8 cellular contexts compared by ENCODE assay signal in the genomic region with DNA sequence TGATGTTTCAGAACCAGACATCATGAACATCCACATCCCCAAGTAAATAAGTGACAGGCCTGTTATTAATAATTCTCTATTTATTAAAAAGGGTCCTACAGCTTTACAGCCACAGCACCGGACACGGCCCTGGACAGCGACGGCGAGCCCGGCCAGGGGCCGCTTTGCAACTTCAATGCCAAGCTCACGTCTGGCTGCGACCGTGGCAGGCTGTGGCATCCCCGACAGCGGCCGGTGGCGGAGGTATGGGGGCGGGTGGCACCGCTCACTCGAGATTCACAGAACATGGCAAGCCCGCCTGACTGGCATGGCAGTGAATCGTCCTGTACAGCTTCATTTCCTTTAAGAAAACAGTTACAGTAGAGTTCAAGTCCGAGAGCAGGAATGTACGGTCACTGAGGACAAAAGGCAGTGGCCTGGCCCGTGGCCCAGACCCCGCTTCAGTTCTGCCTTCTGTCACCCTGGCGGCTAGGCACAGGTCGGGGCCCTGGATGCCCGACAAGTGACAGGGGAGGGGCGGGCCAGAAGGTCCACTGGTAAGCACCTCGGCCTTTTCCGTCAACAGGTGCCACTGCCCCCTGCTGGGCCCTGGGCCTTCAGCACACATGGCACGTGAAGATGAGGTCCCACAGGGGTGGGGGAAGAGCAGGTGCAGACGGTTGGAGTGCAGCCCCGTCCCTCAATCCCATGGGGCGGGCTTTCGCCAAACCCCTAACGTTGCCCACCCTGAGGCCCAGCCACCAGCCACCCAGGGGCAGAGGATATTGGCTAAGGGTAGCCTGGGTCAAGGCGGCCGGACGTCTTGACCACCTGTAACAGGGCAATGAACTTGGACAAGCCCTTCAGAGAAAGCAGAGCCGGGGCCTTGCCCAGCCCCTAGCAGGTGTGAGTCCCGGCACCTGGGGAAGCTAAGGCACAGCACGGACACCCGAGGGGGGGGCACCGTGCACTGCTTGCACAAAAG. TPM values are rescaled to one million over a fixed set of nuclear protein-coding genes. Genes with fewer than 3 reads are reported as not detected.
DNase-seq lines count a peak whose midpoint lies in the region; ATAC-seq and TF ChIP-seq lines count a peak whose summit lies in the region.

No MANE protein-coding gene starts in this region.

- peaks cover 27% of the 10 kb centered on the region for H3K36me3 Mint-ChIP-seq in activated CD8-positive, alpha-beta T cell treated with anti-CD3 and anti-CD28 coated beads for 36 hours (ENCODE audit: low read depth)
- peaks cover 35% of the 10 kb centered on the region for H3K36me3 Mint-ChIP-seq in activated CD8-positive, alpha-beta T cell treated with anti-CD3 and anti-CD28 coated beads, Interleukin-2, amount 10 ng/mL, durations not matched to agents 7 days and 5 days (ENCODE audit: low read depth)

- H3K4me3 ChIP-seq in WERI-Rb-1 (ENCODE audit: low read depth, low read length) (no peak overlapping the region), right cardiac atrium (ENCODE audit: low read length) (no peak overlapping the region), testis (no peak overlapping the region)

- CTCF ChIA-PET in activated CD8-positive, alpha-beta T cell treated with anti-CD3 and anti-CD28 coated beads for 36 hours (lab: Charles Lee): interaction anchor here (0.6 to 3.3 kb wide), 10 partner anchors 15 to 363 kb away, joined by 3 to 14 read pairs (median 4); no protein-coding TSS in a partner anchor
- CTCF ChIA-PET in activated CD8-positive, alpha-beta T cell treated with anti-CD3 and anti-CD28 coated beads, Interleukin-2, amount 10 ng/mL, durations not matched to agents 7 days and 5 days (lab: Charles Lee): interaction anchor here (0.9 to 16.3 kb wide), 4 partner anchors 22 to 206 kb away, joined by 3 to 204 read pairs (median 4); no protein-coding TSS in a partner anchor

- POLR2A ChIA-PET in activated CD8-positive, alpha-beta T cell treated with anti-CD3 and anti-CD28 coated beads for 36 hours (lab: Charles Lee): interaction anchor here (1.2 to 1.9 kb wide), 3 partner anchors 30 to 87 kb away, joined by 3 to 5 read pairs (median 4); a partner anchor contains a TSS
- POLR2A ChIA-PET in activated CD8-positive, alpha-beta T cell treated with anti-CD3 and anti-CD28 coated beads, Interleukin-2, amount 10 ng/mL, durations not matched to agents 7 days and 5 days (lab: Charles Lee): no interaction called here

- no peaks in the 10 kb centered on the region for H3K27me3 Mint-ChIP-seq in activated CD8-positive, alpha-beta T cell treated with anti-CD3 and anti-CD28 coated beads for 36 hours
- no peaks in the 10 kb centered on the region for H3K27me3 Mint-ChIP-seq in activated CD8-positive, alpha-beta T cell treated with anti-CD3 and anti-CD28 coated beads, Interleukin-2, amount 10 ng/mL, durations not matched to agents 7 days and 5 days (ENCODE audit: low read depth)

- ATAC-seq in activated CD8-positive, alpha-beta T cell treated with anti-CD3 and anti-CD28 coated beads for 36 hours: peak; percentile 52
- ATAC-seq in activated CD8-positive, alpha-beta T cell treated with anti-CD3 and anti-CD28 coated beads, Interleukin-2, amount 10 ng/mL, durations not matched to agents 7 days and 5 days: no peak
- ATAC-seq in right cardiac atrium (peak in 1 of 2 donors; percentile 2), GM21786 (IDR thresholded peaks at IDR 0.05; ENCODE audit: unreplicated experiment) (no peak), GM18502 (IDR thresholded peaks at IDR 0.05; ENCODE audit: poor library complexity, unreplicated experiment) (no peak), HG03039 (IDR thresholded peaks at IDR 0.05; ENCODE audit: unreplicated experiment) (no peak)

- H3K4me1 ChIP-seq in right cardiac atrium (ENCODE audit: control insufficient read depth, insufficient read depth, low read length): peaks cover 2% of the 10 kb centered on the region
- H3K4me1 ChIP-seq in testis: peaks cover 76% of the 10 kb centered on the region

- peak; percentile 27 for TF ChIP-seq CTCF in activated CD8-positive, alpha-beta T cell treated with anti-CD3 and anti-CD28 coated beads for 36 hours (IDR thresholded peaks at IDR 0.05)
- TF ChIP-seq CTCF in WERI-Rb-1 (IDR thresholded peaks at IDR 0.05; ENCODE audit: low read depth, low read length): peak; percentile 77
- peak in 2 of 3 experiments; percentile 12 to 36 for TF ChIP-seq CTCF in testis (IDR thresholded peaks at IDR 0.05)

- intact Hi-C loops in activated CD8-positive, alpha-beta T cell treated with anti-CD3 and anti-CD28 coated beads for 36 hours (cut with micrococcal nuclease): no loop called here
- intact Hi-C loops in right cardiac atrium (cut with DNase I) (loop anchor here in 1 of 4 donors (10.0 kb wide), 1 partner anchor 369 kb away; a partner anchor contains a TSS), testis (cut with DNase I; ENCODE audit: low total_unique reads) (no loop called here)

- no peak overlapping the region for H3K27ac Mint-ChIP-seq in activated CD8-positive, alpha-beta T cell treated with anti-CD3 and anti-CD28 coated beads for 36 hours
- no peak overlapping the region for H3K27ac Mint-ChIP-seq in activated CD8-positive, alpha-beta T cell treated with anti-CD3 and anti-CD28 coated beads, Interleukin-2, amount 10 ng/mL, durations not matched to agents 7 days and 5 days

- no peaks in the 10 kb centered on the region for H3K9me3 ChIP-seq in WERI-Rb-1 (ENCODE audit: severe bottlenecking)
- no peaks in the 10 kb centered on the region for H3K9me3 ChIP-seq in right cardiac atrium (ENCODE audit: control insufficient read depth, low read length)
- no peaks in the 10 kb centered on the region for H3K9me3 ChIP-seq in testis

- DNase-seq in activated CD8-positive, alpha-beta T cell treated with anti-CD3 and anti-CD28 coated beads for 36 hours: peak; percentile 40
- no peak for DNase-seq in activated CD8-positive, alpha-beta T cell treated with anti-CD3 and anti-CD28 coated beads, Interleukin-2, amount 10 ng/mL, durations not matched to agents 7 days and 5 days
- DNase-seq in WERI-Rb-1 (peak; percentile 82), right cardiac atrium (peak; percentile 30 to 71 (median 56)), testis (peak; percentile 58)

- no peaks in the 10 kb centered on the region for H3K9me3 Mint-ChIP-seq in activated CD8-positive, alpha-beta T cell treated with anti-CD3 and anti-CD28 coated beads for 36 hours
- H3K9me3 Mint-ChIP-seq in activated CD8-positive, alpha-beta T cell treated with anti-CD3 and anti-CD28 coated beads, Interleukin-2, amount 10 ng/mL, durations not matched to agents 7 days and 5 days (ENCODE audit: insufficient read depth): no peaks in the 10 kb centered on the region

- WGBS in right cardiac atrium: 70% methylated on average over 43 of the region's 43 CpGs
- 61 to 70% methylated on average over 33 to 41 of the region's 43 CpGs for WGBS in testis, 2 donors

- no peak overlapping the region for H3K4me3 Mint-ChIP-seq in activated CD8-positive, alpha-beta T cell treated with anti-CD3 and anti-CD28 coated beads for 36 hours
- H3K4me3 Mint-ChIP-seq in activated CD8-positive, alpha-beta T cell treated with anti-CD3 and anti-CD28 coated beads, Interleukin-2, amount 10 ng/mL, durations not matched to agents 7 days and 5 days: no peak overlapping the region

- H3K36me3 ChIP-seq in WERI-Rb-1 (peaks cover 90% of the 10 kb centered on the region), testis (ENCODE audit: low read depth, missing control alignments) (no peaks in the 10 kb centered on the region)

- no peaks in the 10 kb centered on the region for H3K4me1 Mint-ChIP-seq in activated CD8-positive, alpha-beta T cell treated with anti-CD3 and anti-CD28 coated beads for 36 hours (ENCODE audit: low read depth)
- peaks cover 12% of the 10 kb centered on the region for H3K4me1 Mint-ChIP-seq in activated CD8-positive, alpha-beta T cell treated with anti-CD3 and anti-CD28 coated beads, Interleukin-2, amount 10 ng/mL, durations not matched to agents 7 days and 5 days (ENCODE audit: low read depth)

- H3K27ac ChIP-seq in WERI-Rb-1 (no peak overlapping the region), right cardiac atrium (ENCODE audit: low read length) (no peak overlapping the region), testis (peak overlapping the region in 1 of 2 donors; percentile 19)

- TF ChIP-seq POLR2A in testis (IDR thresholded peaks at IDR 0.05): no peak

- H3K27me3 ChIP-seq in WERI-Rb-1 (ENCODE audit: insufficient read depth, low read depth, severe bottlenecking): no peaks in the 10 kb centered on the region
- no peaks in the 10 kb centered on the region for H3K27me3 ChIP-seq in right cardiac atrium (ENCODE audit: control insufficient read depth, insufficient read depth)
- no peaks in the 10 kb centered on the region for H3K27me3 ChIP-seq in testis

RNA-seq across cellular contexts. Expression of a gene that starts 30.3 kb away (rescaled TPM):
- total RNA-seq in activated CD8-positive, alpha-beta T cell treated with anti-CD3 and anti-CD28 coated beads for 36 hours: 10 to 100 TPM; 22.8 to 22.9 TPM
- 10 to 100 TPM; 36.2 to 37.4 TPM for total RNA-seq in activated CD8-positive, alpha-beta T cell treated with anti-CD3 and anti-CD28 coated beads, Interleukin-2, amount 10 ng/mL, durations not matched to agents 7 days and 5 days
- total RNA-seq in right cardiac atrium (10 to 100 TPM; 25.0 to 48.7 (median 34.2) TPM), testis (10 to 100 TPM; 34.3 to 41.7 TPM)
- polyA plus RNA-seq in right cardiac atrium (34.9 TPM), testis (ENCODE audit: insufficient read depth, low read depth, low replicate concordance) (20.1 TPM)

RNA-seq across cellular contexts. Expression of a gene that starts 30.4 kb away (rescaled TPM):
- 10 to 100 TPM; 17.8 to 18.4 TPM for total RNA-seq in activated CD8-positive, alpha-beta T cell treated with anti-CD3 and anti-CD28 coated beads for 36 hours
- 10 to 100 TPM; 24.9 to 26.5 TPM for total RNA-seq in activated CD8-positive, alpha-beta T cell treated with anti-CD3 and anti-CD28 coated beads, Interleukin-2, amount 10 ng/mL, durations not matched to agents 7 days and 5 days
- total RNA-seq in right cardiac atrium: 10 to 100 TPM; 17.9 to 22.2 (median 18.9) TPM
- polyA plus RNA-seq in right cardiac atrium: 21.1 TPM
- total RNA-seq in testis: 10 to 100 TPM; 75.8 to 90.1 TPM
- polyA plus RNA-seq in testis (ENCODE audit: insufficient read depth, low read depth, low replicate concordance): 38.0 TPM

Comparison
In these comparisons a context has a peak if more than half of its experiments do, and no peak if none do; other contexts are left out.
1. CTCF ChIP-seq: peak in every context shown above with its lines; median percentile 77 in WERI-Rb-1; 27 in activated CD8-positive, alpha-beta T cell treated with anti-CD3 and anti-CD28 coated beads for 36 hours; 24 in testis.